Comparison of ENCODE assay signal across 8 cellular contexts in genomic region chr16:85688586-85689284, GRCh38. TPM values are rescaled to one million over a fixed set of nuclear protein-coding genes. Genes with fewer than 3 reads are reported as not detected.
DNase-seq lines count a peak whose midpoint lies in the region; ATAC-seq, FAIRE-seq and TF ChIP-seq lines count a peak whose summit lies in the region.

GINS2 (minus strand) TSS chr16:85688954; CDS start chr16:85688898, 56 bp downstream.

- H3K9me3 ChIP-seq in CD4-positive, alpha-beta memory T cell (ENCODE audit: control insufficient read depth in 1 of 2, low read length in 2 of 2): no peaks in the 10 kb centered on the region
- no peaks in the 10 kb centered on the region for H3K9me3 ChIP-seq in H1 (ENCODE audit: insufficient read depth in 2 of 2, low read depth in 1 of 2, low read length in 1 of 2)

- no peaks in the 10 kb centered on the region for H3K36me3 ChIP-seq in CD4-positive, alpha-beta memory T cell (ENCODE audit: insufficient read depth, low read length)
- H3K36me3 ChIP-seq in H1 (ENCODE audit: control insufficient read depth in 2 of 4, insufficient read depth in 4 of 4, low read length in 3 of 4) (peaks cover 0 to 7% (median 0%) of the 10 kb centered on the region in 4 experiments; a peak in 4 of 8 replicates), mesendoderm (ENCODE audit: control insufficient read depth, insufficient read depth, low read length) (no peaks in the 10 kb centered on the region)

- H3K4me1 Mint-ChIP-seq in CD4-positive, alpha-beta memory T cell: peaks cover 0 to 14% (median 8%) of the 10 kb centered on the region in 4 donors

- H3K14ac ChIP-seq in H1 (ENCODE audit: insufficient read length): no peak within 1 kb of the TSS

- peak; percentile 88 to 91 (median 90) for DNase-seq in CD4-positive, alpha-beta memory T cell
- DNase-seq in HK-2 (ENCODE audit: unreplicated experiment): peak; percentile 91
- DNase-seq in NOMO-1 (lab: John Stamatoyannopoulos, UW; ENCODE audit: unreplicated experiment in 2 of 2): peak; percentile 88 to 96
- peak; percentile 60 to 86 for DNase-seq in H1 (ENCODE audit: low read depth in 1 of 2, low spot score in 2 of 2)
- peak; percentile 96 for DNase-seq in mesendoderm
- peak; percentile 76 for DNase-seq in stimulated activated CD8-positive, alpha-beta memory T cell treated with anti-CD3 and anti-CD28 coated beads, Interleukin-12 subunit alpha, Interleukin-12 subunit beta, amount 100 ng/mL, for 24 hours (ENCODE audit: extremely low read depth)

- no peaks in the 10 kb centered on the region for H3K27me3 ChIP-seq in CD4-positive, alpha-beta memory T cell (ENCODE audit: insufficient read depth, low read length)
- H3K27me3 ChIP-seq in H1 (replicated peaks in 1 of 4; ENCODE audit: control insufficient read depth in 3 of 4, extremely low read depth in 1 of 4, insufficient read depth in 3 of 4, low read length in 3 of 4) (no peaks in the 10 kb centered on the region), mesendoderm (ENCODE audit: insufficient read depth, low read length, poor library complexity) (no peaks in the 10 kb centered on the region)

- H3K4ac ChIP-seq in H1 (replicated peaks; ENCODE audit: insufficient read length, low read depth, low read length) (no peak within 1 kb of the TSS), mesendoderm (ENCODE audit: low read depth, low read length) (no peak within 1 kb of the TSS)

- H3K56ac ChIP-seq in H1 (replicated peaks; ENCODE audit: insufficient read length, low read depth, low read length) (no peak within 1 kb of the TSS), mesendoderm (ENCODE audit: low read length) (peak within 1 kb of the TSS; percentile 92)

- H3K79me2 ChIP-seq in H1 (ENCODE audit: control insufficient read depth in 1 of 2, insufficient read depth in 2 of 2, low read length in 2 of 2) (peaks cover 0 to 32% of the 10 kb centered on the region in 2 experiments; a peak in 2 of 4 replicates), mesendoderm (ENCODE audit: control insufficient read depth, insufficient read depth, low read length) (peaks cover 5% of the 10 kb centered on the region)

- intact Hi-C loops in CD4-positive, alpha-beta memory T cell (cut with micrococcal nuclease): loop anchor here (1.0 to 10.0 kb wide), 5 partner anchors 13 to 1574 kb away; partner anchors contain the start of genes COX4I1, EMC8 and MBTPS1

- H4K91ac ChIP-seq in H1 (replicated peaks; ENCODE audit: insufficient read length, low read length): no peak within 1 kb of the TSS

- H4K20me1 ChIP-seq in H1 (replicated peaks in 1 of 2; ENCODE audit: control insufficient read depth in 1 of 2, insufficient read depth in 2 of 2, low read length in 2 of 2): peaks cover 0 to 4% of the 10 kb centered on the region in 2 experiments

- no peak within 1 kb of the TSS for H2BK15ac ChIP-seq in H1 (ENCODE audit: low read length)
- H2BK15ac ChIP-seq in mesendoderm (replicated peaks; ENCODE audit: low read depth): no peak within 1 kb of the TSS

- TF ChIP-seq EP300 in H1 (IDR thresholded peaks at IDR 0.05; ENCODE audit: borderline replicate concordance in 1 of 2, low read depth in 2 of 2, low read length in 2 of 2): no peak

- H2BK120ac ChIP-seq in H1 (replicated peaks; ENCODE audit: low read depth, low read length) (no peak within 1 kb of the TSS), mesendoderm (ENCODE audit: low read depth, low read length) (no peak within 1 kb of the TSS)

- WGBS in H1 (ENCODE audit: extremely low coverage in 1 of 2, insufficient coverage in 1 of 2, insufficient read length in 1 of 2, insufficient replicate concordance in 2 of 2, low coverage in 1 of 2, low lambda C conversion rate in 2 of 2, missing lambda C conversion rate in 1 of 2), 2 experiments: 7% methylated on average over 49 of the region's 86 CpGs; no CpG with 5 or more reads in 1 of the 2 experiments
- no CpG with 5 or more reads among the region's 86 CpGs for WGBS in mesendoderm (ENCODE audit: extremely low coverage, insufficient coverage, low lambda C conversion rate)

- TF ChIP-seq CTCF in H1 (IDR thresholded peaks at IDR 0.05; ENCODE audit: control extremely low read depth in 1 of 3, insufficient read depth in 1 of 3, low read depth in 1 of 3, low read length in 3 of 3): no peak

- peak within 1 kb of the TSS; percentile 71 to 85 (median 82) for H3K4me3 Mint-ChIP-seq in CD4-positive, alpha-beta memory T cell

- ATAC-seq in GM19455 (IDR thresholded peaks at IDR 0.05; ENCODE audit: unreplicated experiment): peak; percentile 82

- H2AFZ ChIP-seq in H1 (ENCODE audit: low read length): peak within 1 kb of the TSS; percentile 72; the same call in 1 of the 2 replicates

- H3K18ac ChIP-seq in H1 (ENCODE audit: extremely low read depth, low read length) (peak within 1 kb of the TSS; percentile 95), mesendoderm (ENCODE audit: low read length) (no peak within 1 kb of the TSS)

- CTCF ChIA-PET in CD4-positive, alpha-beta memory T cell (lab: Charles Lee; ENCODE audit: partially characterized antibody): no interaction called here
- CTCF ChIA-PET in activated CD8-positive, alpha-beta memory T cell treated with anti-CD3 and anti-CD28 coated beads for 36 hours (lab: Charles Lee): interaction anchor here (1.0 to 2.6 kb wide), 4 partner anchors 14 to 73 kb away, joined by 3 to 8 read pairs (median 5); no protein-coding TSS in a partner anchor
- CTCF ChIA-PET in H1 (lab: Charles Lee; ENCODE audit: partially characterized antibody): interaction anchor here (0.6 to 37.0 kb wide), 10 partner anchors 9 to 73 kb away, joined by 3 to 620 read pairs (median 8); no protein-coding TSS in a partner anchor

- H3K9ac ChIP-seq in H1 (replicated peaks in 1 of 4; ENCODE audit: extremely low read depth in 1 of 4, low read depth in 3 of 4, low read length in 3 of 4) (peak within 1 kb of the TSS; percentile 80 to 94 (median 87)), mesendoderm (ENCODE audit: low read length) (peak within 1 kb of the TSS; percentile 74)

- no peak for FAIRE-seq in H1 (lab: Jason Lieb, UNC)

- H3K79me1 ChIP-seq in H1 (ENCODE audit: low read depth, low read length) (peaks cover 2% of the 10 kb centered on the region), mesendoderm (ENCODE audit: low read length) (peaks cover 6% of the 10 kb centered on the region)

- no peak within 1 kb of the TSS for H2BK5ac ChIP-seq in H1 (ENCODE audit: low read depth, low read length)
- H2BK5ac ChIP-seq in mesendoderm (ENCODE audit: low read length): no peak within 1 kb of the TSS

- peak within 1 kb of the TSS; percentile 23 to 75 for H3K4me3 ChIP-seq in CD4-positive, alpha-beta memory T cell (ENCODE audit: low read length in 2 of 2)
- H3K4me3 ChIP-seq in H1 (ENCODE audit: extremely low read depth in 1 of 4, insufficient read depth in 2 of 4, low read depth in 3 of 4, low read length in 4 of 4) (peak within 1 kb of the TSS; percentile 59 to 90 (median 78)), mesendoderm (ENCODE audit: low read length) (peak within 1 kb of the TSS; percentile 60)

- H4K8ac ChIP-seq in H1 (ENCODE audit: extremely low read depth, insufficient read depth, low read length) (peak within 1 kb of the TSS; percentile 97; the same call in 1 of the 2 replicates), mesendoderm (ENCODE audit: low read depth, low read length) (no peak within 1 kb of the TSS)

- no peak for TF ChIP-seq RAD21 in H1 (IDR thresholded peaks at IDR 0.05 in 1 of 2, conservative IDR thresholded peaks at IDR 0.05 in 1 of 2; ENCODE audit: low read depth in 2 of 2, low read length in 2 of 2)

- H2BK12ac ChIP-seq in H1 (ENCODE audit: low read depth, low read length): 0 out of 2 replicates have a peak within 1 kb of the TSS, but pooled peaks have one; percentile 68

- H3K9me3 Mint-ChIP-seq in CD4-positive, alpha-beta memory T cell: no peaks in the 10 kb centered on the region

- H3K27ac ChIP-seq in CD4-positive, alpha-beta memory T cell (ENCODE audit: low read depth, low read length): peak within 1 kb of the TSS; percentile 34
- H3K27ac ChIP-seq in H1 (ENCODE audit: low read depth, low read length) (no peak within 1 kb of the TSS; the same call in 1 of the 2 replicates), mesendoderm (ENCODE audit: low read depth, low read length) (no peak within 1 kb of the TSS)

- peaks cover 0 to 2% of the 10 kb centered on the region in 2 donors for H3K27me3 Mint-ChIP-seq in CD4-positive, alpha-beta memory T cell

- no peak within 1 kb of the TSS for H2BK20ac ChIP-seq in H1 (ENCODE audit: low read length)

- peak in 1 of 2 experiments; percentile 74; a peak in 2 of 3 replicates for TF ChIP-seq POLR2A in H1 (IDR thresholded peaks at IDR 0.05; ENCODE audit: control extremely low read depth in 1 of 2, low read depth in 2 of 2, low read length in 2 of 2)

- H4K5ac ChIP-seq in H1 (ENCODE audit: insufficient read length, low read depth, low read length): no peak within 1 kb of the TSS
- no peak within 1 kb of the TSS for H4K5ac ChIP-seq in mesendoderm (ENCODE audit: low read length)

- no peaks in the 10 kb centered on the region; the same call in 1 of the 2 replicates for H3K23me2 ChIP-seq in H1 (ENCODE audit: low read depth, low read length)

- POLR2A ChIA-PET in CD4-positive, alpha-beta memory T cell (lab: Charles Lee; ENCODE audit: partially characterized antibody): interaction anchor here (0.9 kb wide), 1 partner anchor 16 kb away, joined by 3 read pairs; no protein-coding TSS in a partner anchor
- POLR2A ChIA-PET in activated CD8-positive, alpha-beta memory T cell treated with anti-CD3 and anti-CD28 coated beads for 36 hours (lab: Charles Lee): interaction anchor here (0.6 kb wide), 1 partner anchor 28 kb away, joined by 3 read pairs; no protein-coding TSS in a partner anchor
- POLR2A ChIA-PET in H1 (lab: Charles Lee; ENCODE audit: partially characterized antibody): interaction anchor here (0.8 to 9.5 kb wide), 9 partner anchors 9 to 471 kb away, joined by 3 to 77 read pairs (median 6); no protein-coding TSS in a partner anchor

- no peak within 1 kb of the TSS for H2AK5ac ChIP-seq in H1 (ENCODE audit: low read depth, low read length)
- H2AK5ac ChIP-seq in mesendoderm (ENCODE audit: low read length): no peak within 1 kb of the TSS

- H3K36me3 Mint-ChIP-seq in CD4-positive, alpha-beta memory T cell: no peaks in the 10 kb centered on the region

- H3K23ac ChIP-seq in H1 (ENCODE audit: insufficient read length): no peak within 1 kb of the TSS
- H3K23ac ChIP-seq in mesendoderm (ENCODE audit: low read length): peak within 1 kb of the TSS; percentile 45

- H3K4me2 ChIP-seq in H1 (ENCODE audit: insufficient read depth in 1 of 2, low read depth in 2 of 2, low read length in 2 of 2) (peak within 1 kb of the TSS; percentile 65 to 66), mesendoderm (ENCODE audit: low read length) (peak within 1 kb of the TSS; percentile 53)

- H3K27ac Mint-ChIP-seq in CD4-positive, alpha-beta memory T cell: peak within 1 kb of the TSS in 4 of 7 donors; percentile 53 to 76 (median 68)

- H3K4me1 ChIP-seq in CD4-positive, alpha-beta memory T cell (ENCODE audit: insufficient read depth, low read length): peaks cover 23% of the 10 kb centered on the region
- H3K4me1 ChIP-seq in H1 (replicated peaks in 1 of 4; ENCODE audit: control insufficient read depth in 3 of 4, insufficient read depth in 4 of 4, low read length in 3 of 4) (peaks cover 0 to 5% (median 0%) of the 10 kb centered on the region in 4 experiments; a peak in 1 of 7 replicates), mesendoderm (ENCODE audit: control insufficient read depth, low read depth, low read length) (peaks cover 2% of the 10 kb centered on the region)

RNA-seq across cellular contexts. Expression of gene GINS2, which starts in this region (rescaled TPM):
- 1 to 10 TPM; 1.2 to 1.4 TPM for total RNA-seq in CD4-positive, alpha-beta memory T cell
- polyA plus RNA-seq in CD4-positive, alpha-beta memory T cell: 1 to 10 TPM in 1 of 2 donors, under 1 TPM in 1; 0.55 to 1.3 TPM
- total RNA-seq in activated CD8-positive, alpha-beta memory T cell treated with anti-CD3 and anti-CD28 coated beads for 36 hours: 10 to 100 TPM; 75.6 to 79.0 TPM
- total RNA-seq in H1 (2021; fragmentation: NEBNext Ultra II Directional; extraction: Animal tissue kit (Norgen Biotek cat#: 25700)): 51.4 and 59.1 TPM in 2 replicates
- 22.5 and 29.4 TPM in 2 replicates for polyA plus RNA-seq in H1 (2011; rRNA removed)
- polyA plus RNA-seq in H1 (2011; cell fraction: cytosol; rRNA removed): 31.5 TPM
- 18.3 TPM for polyA plus RNA-seq in H1 (2011; cell fraction: nucleus; rRNA removed)
- polyA plus RNA-seq in H1 (2012, experiment 1 of 2): 34.6 to 46.9 TPM (median 38.3 TPM) in 4 replicates
- polyA plus RNA-seq in H1 (2012, experiment 2 of 2): 17.0 TPM
- 28.2 TPM for polyA plus RNA-seq in H1 (2013, experiment 1 of 2)
- 28.2 TPM for polyA plus RNA-seq in H1 (2013, experiment 2 of 2)
- 24.8 and 29.1 TPM in 2 replicates for polyA minus RNA-seq in H1 (2011; rRNA and poly(A)+ RNA removed)
- polyA minus RNA-seq in H1 (2011; cell fraction: cytosol; rRNA and poly(A)+ RNA removed): 14.1 TPM
- polyA minus RNA-seq in H1 (2011; cell fraction: nucleus; rRNA and poly(A)+ RNA removed): 18.6 TPM
- polyA plus RNA-seq in mesendoderm (2013, experiment 1 of 2): 37.8 TPM
- 38.6 TPM for polyA plus RNA-seq in mesendoderm (2013, experiment 2 of 2)

Comparison
In these comparisons a context has a peak if more than half of its experiments do, and no peak if none do; other contexts are left out.
1. RNA of gene GINS2 (total RNA-seq): 75.6 to 79.0 TPM in activated CD8-positive, alpha-beta memory T cell treated with anti-CD3 and anti-CD28 coated beads for 36 hours and 51.4 to 59.1 TPM in H1; 1.2 to 1.4 TPM in CD4-positive, alpha-beta memory T cell; every median in the first group is over 10 times any median in the second.
2. RNA of gene GINS2 (polyA plus RNA-seq): 17.0 to 46.9 TPM in H1; 0.55 to 1.3 TPM in CD4-positive, alpha-beta memory T cell; every median in the first group is over 4 times any median in the second.
3. Peak in every context shown above with its lines, with median percentiles within 50 percentile points of each other: DNase-seq and H3K4me3 ChIP-seq.